Comparison of ENCODE assay signal across 1 cellular context in the genomic region with DNA sequence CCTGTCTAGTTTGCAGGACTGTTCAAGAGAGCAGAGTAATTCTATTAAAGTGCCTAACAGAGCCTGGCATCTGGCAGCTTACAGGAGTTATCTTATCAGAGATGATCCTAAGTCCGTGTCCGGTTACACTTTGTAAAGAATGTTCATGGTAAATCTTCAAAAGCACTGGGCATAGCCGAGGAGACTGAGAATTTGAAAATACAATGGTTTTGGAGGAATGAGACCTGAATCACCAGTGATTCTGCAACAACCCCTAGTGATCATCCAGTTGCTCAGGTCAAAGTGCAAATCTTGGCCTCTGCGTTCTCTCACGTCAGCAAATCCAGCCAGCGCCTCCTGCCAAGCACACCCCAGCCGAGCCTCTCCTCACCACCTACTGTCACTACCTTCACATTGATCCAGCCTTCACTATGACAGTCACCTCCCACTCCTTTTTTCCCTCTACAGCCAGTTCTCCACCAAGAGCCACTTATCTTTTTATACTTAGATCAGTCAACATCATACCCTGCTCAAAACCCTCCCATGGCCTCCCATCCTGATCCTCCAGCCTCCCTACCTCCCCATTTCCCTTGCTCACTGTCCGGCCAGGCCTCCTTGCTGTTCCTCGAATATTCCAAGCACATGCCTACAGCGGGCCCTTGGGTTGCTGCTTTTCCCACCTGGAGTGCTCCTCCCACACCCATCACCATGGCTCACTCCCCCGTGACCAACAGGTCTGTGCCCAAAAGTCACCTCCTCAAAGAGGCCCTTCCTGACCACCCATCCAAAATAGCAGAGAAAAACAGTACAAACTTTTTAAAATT.
TF ChIP-seq lines count a peak whose summit lies in the region.

No MANE protein-coding gene starts in this region.

TF ChIP-seq in GM12878, 131 proteins besides CTCF, POLR2A, EP300 and RAD21:
- no peak for TF ChIP-seq SREBF2 (IDR thresholded peaks at IDR 0.05; ENCODE audit: low read length)
- TF ChIP-seq HCFC1 (IDR thresholded peaks at IDR 0.05; ENCODE audit: low read length), result no peak
- TF ChIP-seq, protein P1, sequence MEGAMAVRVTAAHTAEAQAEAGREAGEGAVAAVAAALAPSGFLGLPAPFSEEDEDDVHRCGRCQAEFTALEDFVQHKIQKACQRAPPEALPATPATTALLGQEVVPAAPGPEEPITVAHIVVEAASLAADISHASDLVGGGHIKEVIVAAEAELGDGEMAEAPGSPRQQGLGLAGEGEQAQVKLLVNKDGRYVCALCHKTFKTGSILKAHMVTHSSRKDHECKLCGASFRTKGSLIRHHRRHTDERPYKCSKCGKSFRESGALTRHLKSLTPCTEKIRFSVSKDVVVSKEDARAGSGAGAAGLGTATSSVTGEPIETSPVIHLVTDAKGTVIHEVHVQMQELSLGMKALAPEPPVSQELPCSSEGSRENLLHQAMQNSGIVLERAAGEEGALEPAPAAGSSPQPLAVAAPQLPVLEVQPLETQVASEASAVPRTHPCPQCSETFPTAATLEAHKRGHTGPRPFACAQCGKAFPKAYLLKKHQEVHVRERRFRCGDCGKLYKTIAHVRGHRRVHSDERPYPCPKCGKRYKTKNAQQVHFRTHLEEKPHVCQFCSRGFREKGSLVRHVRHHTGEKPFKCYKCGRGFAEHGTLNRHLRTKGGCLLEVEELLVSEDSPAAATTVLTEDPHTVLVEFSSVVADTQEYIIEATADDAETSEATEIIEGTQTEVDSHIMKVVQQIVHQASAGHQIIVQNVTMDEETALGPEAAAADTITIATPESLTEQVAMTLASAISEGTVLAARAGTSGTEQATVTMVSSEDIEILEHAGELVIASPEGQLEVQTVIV (IDR thresholded peaks at IDR 0.05; ENCODE audit: borderline replicate concordance, partially characterized antibody), result peak; percentile 25
TF ChIP-seq in GM12878: peak in this region for 1.
